ENCODE assay signal across 1 cellular context in the genomic region with DNA sequence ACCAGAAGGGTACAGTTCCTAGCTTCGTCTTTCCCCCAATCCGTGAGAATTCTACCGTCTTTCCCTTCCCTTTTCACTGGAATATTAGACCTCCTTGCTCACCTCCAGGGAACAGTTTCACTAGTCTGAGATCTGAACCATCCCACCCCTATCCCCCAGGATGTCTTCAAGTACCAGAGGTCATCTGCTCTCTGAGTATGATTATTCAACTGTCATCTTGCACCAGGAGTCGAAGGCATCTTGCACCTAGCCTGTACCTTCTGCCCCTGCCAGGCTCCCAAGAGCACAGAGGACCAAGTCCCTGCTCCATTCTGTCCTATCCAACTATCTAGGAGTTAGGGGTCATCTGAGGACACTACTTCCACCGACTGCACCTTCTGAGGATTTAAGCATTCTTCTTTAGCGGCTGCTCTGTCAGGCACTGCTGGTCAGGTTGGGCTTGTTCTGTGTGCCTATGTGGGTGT.
TF ChIP-seq lines count a peak whose summit lies in the region.

No MANE protein-coding gene starts in this region.

TF ChIP-seq in GM12878, 131 proteins besides CTCF, POLR2A, EP300 and RAD21 (continued from another document):
- TF ChIP-seq, protein P1, sequence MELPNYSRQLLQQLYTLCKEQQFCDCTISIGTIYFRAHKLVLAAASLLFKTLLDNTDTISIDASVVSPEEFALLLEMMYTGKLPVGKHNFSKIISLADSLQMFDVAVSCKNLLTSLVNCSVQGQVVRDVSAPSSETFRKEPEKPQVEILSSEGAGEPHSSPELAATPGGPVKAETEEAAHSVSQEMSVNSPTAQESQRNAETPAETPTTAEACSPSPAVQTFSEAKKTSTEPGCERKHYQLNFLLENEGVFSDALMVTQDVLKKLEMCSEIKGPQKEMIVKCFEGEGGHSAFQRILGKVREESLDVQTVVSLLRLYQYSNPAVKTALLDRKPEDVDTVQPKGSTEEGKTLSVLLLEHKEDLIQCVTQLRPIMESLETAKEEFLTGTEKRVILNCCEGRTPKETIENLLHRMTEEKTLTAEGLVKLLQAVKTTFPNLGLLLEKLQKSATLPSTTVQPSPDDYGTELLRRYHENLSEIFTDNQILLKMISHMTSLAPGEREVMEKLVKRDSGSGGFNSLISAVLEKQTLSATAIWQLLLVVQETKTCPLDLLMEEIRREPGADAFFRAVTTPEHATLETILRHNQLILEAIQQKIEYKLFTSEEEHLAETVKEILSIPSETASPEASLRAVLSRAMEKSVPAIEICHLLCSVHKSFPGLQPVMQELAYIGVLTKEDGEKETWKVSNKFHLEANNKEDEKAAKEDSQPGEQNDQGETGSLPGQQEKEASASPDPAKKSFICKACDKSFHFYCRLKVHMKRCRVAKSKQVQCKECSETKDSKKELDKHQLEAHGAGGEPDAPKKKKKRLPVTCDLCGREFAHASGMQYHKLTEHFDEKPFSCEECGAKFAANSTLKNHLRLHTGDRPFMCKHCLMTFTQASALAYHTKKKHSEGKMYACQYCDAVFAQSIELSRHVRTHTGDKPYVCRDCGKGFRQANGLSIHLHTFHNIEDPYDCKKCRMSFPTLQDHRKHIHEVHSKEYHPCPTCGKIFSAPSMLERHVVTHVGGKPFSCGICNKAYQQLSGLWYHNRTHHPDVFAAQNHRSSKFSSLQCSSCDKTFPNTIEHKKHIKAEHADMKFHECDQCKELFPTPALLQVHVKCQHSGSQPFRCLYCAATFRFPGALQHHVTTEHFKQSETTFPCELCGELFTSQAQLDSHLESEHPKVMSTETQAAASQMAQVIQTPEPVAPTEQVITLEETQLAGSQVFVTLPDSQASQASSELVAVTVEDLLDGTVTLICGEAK (IDR thresholded peaks at IDR 0.05; ENCODE audit: borderline replicate concordance) = no peak
TF ChIP-seq in GM12878: peak in this region for 1.
